Comparison of ENCODE assay signal across 23 cellular contexts in the genomic region with DNA sequence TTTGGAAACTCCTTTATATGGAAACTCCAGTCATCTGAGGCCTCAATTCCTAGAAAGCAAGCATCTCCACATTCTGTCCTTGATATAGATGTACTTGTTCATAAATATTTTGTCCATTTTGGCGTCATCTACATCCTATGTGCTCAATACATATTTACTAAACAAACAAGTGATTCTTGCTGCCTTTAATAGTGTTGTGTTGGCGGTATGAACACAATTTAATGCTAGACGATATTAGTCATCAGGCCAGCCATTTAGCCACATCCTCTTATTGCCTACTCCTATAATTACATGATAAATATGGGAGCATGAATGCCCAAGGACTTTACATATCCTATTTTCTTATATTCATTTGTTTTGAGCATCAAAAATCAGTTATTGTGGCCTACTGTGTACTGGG.
"Had no signal": no experiment of that assay in that cellular context is flagged by ENCODE, and none has a peak within 500 bp of the region (broad histone marks: within the 10 kb centered on the region; RNA-seq: fewer than 3 reads in every experiment).

No MANE protein-coding gene starts in this region.

- H3K27ac Mint-ChIP-seq: endodermal cell; memory B cell; natural killer cell treated with Interleukin-12 subunit alpha and Interleukin-12 subunit beta and Interleukin-15 and Interleukin-18, amount 100 ng/mL, for 72 hours; stimulated activated naive CD8-positive, alpha-beta T cell treated with anti-CD3 and anti-CD28 coated beads, Interleukin-15, amount 100 ng/mL, for 72 hours had no signal

- H3K4me3 ChIP-seq: esophagus squamous epithelium, lung, prostate gland, right atrium auricular region, smooth muscle cell, suprapubic skin, transverse colon, upper lobe of right lung, uterus had no signal

- H3K9me3 ChIP-seq: esophagus squamous epithelium, prostate gland, right atrium auricular region, suprapubic skin, transverse colon, upper lobe of right lung, uterus had no signal

- H3K4me1 ChIP-seq: right atrium auricular region, suprapubic skin, transverse colon, upper lobe of right lung, uterus had no signal

- H3K36me3 ChIP-seq: esophagus squamous epithelium, prostate gland, right atrium auricular region, suprapubic skin, transverse colon, upper lobe of right lung, uterus had no signal

- H3K36me3 Mint-ChIP-seq: memory B cell; natural killer cell treated with Interleukin-12 subunit alpha and Interleukin-12 subunit beta and Interleukin-15 and Interleukin-18, amount 100 ng/mL, for 72 hours had no signal

- ATAC-seq: left lobe of liver; natural killer cell treated with Interleukin-12 subunit alpha and Interleukin-12 subunit beta and Interleukin-15 and Interleukin-18, amount 100 ng/mL, for 72 hours; sciatic nerve; stimulated activated naive CD8-positive, alpha-beta T cell treated with anti-CD3 and anti-CD28 coated beads, Interleukin-15, amount 100 ng/mL, for 72 hours; upper lobe of right lung had no signal

- H3K4me2 ChIP-seq: smooth muscle cell had no signal

- H3K4me1 Mint-ChIP-seq: memory B cell; stimulated activated naive CD8-positive, alpha-beta T cell treated with anti-CD3 and anti-CD28 coated beads, Interleukin-15, amount 100 ng/mL, for 72 hours had no signal

- H3K27ac ChIP-seq: esophagus squamous epithelium, prostate gland, right atrium auricular region, suprapubic skin, transverse colon, upper lobe of right lung, uterus had no signal

- H3K27me3 Mint-ChIP-seq: memory B cell; natural killer cell treated with Interleukin-12 subunit alpha and Interleukin-12 subunit beta and Interleukin-15 and Interleukin-18, amount 100 ng/mL, for 72 hours; stimulated activated naive CD8-positive, alpha-beta T cell treated with anti-CD3 and anti-CD28 coated beads, Interleukin-15, amount 100 ng/mL, for 72 hours had no signal

- H3K9me3 Mint-ChIP-seq: memory B cell; natural killer cell treated with Interleukin-12 subunit alpha and Interleukin-12 subunit beta and Interleukin-15 and Interleukin-18, amount 100 ng/mL, for 72 hours; stimulated activated naive CD8-positive, alpha-beta T cell treated with anti-CD3 and anti-CD28 coated beads, Interleukin-15, amount 100 ng/mL, for 72 hours had no signal

- H3K27me3 ChIP-seq: esophagus squamous epithelium, right atrium auricular region, suprapubic skin, transverse colon, upper lobe of right lung, uterus had no signal

- DNase-seq: effector CD8-positive, alpha-beta T cell; endodermal cell; erythroblast; esophagus squamous epithelium; stimulated activated CD4-positive, alpha-beta T cell treated with anti-CD3 and anti-CD28 coated beads, Interleukin-12 subunit alpha, Interleukin-12 subunit beta, amount 100 ng/mL, for 4 hours; stimulated activated CD4-positive, alpha-beta T cell treated with anti-CD3 and anti-CD28 coated beads, Interleukin-1b, Interleukin-23, amount 100 ng/mL, for 48 hours; stimulated activated CD4-positive, alpha-beta T cell treated with anti-CD3 and anti-CD28 coated beads, Interleukin-4, amount 100 ng/mL, for 1 hour; stimulated activated CD8-positive, alpha-beta memory T cell treated with anti-CD3 and anti-CD28 coated beads, Interleukin-4, amount 100 ng/mL, for 48 hours; stimulated activated naive CD4-positive, alpha-beta T cell; stimulated activated naive CD8-positive, alpha-beta T cell treated with anti-CD3 and anti-CD28 coated beads, Interleukin-15, amount 100 ng/mL, for 72 hours; transverse colon; upper lobe of right lung; uterus had no signal

- H3K4me3 Mint-ChIP-seq: endodermal cell; memory B cell; natural killer cell treated with Interleukin-12 subunit alpha and Interleukin-12 subunit beta and Interleukin-15 and Interleukin-18, amount 100 ng/mL, for 72 hours; neural crest cell; stimulated activated naive CD8-positive, alpha-beta T cell treated with anti-CD3 and anti-CD28 coated beads, Interleukin-15, amount 100 ng/mL, for 72 hours had no signal
